Comparison of ENCODE assay signal across 22 cellular contexts in genomic region chr4:173699841-173700475, GRCh38.
"Had no signal": no experiment of that assay in that cellular context is flagged by ENCODE, and none has a peak within 500 bp of the region (broad histone marks: within the 10 kb centered on the region; RNA-seq: fewer than 3 reads in every experiment).

No MANE protein-coding gene starts in this region.

- H3K4me1 ChIP-seq: lower lobe of right lung, psoas muscle, tibial nerve, uterus had no signal

- H3K36me3 ChIP-seq: lower lobe of right lung, pancreas, right lobe of liver, tibial nerve, uterus had no signal

- DNase-seq: hippocampal formation; kidney glomerular epithelial cell; left cardiac atrium; lower lobe of right lung; mammary epithelial cell; mesenchymal stem cell; naive thymus-derived CD8-positive, alpha-beta T cell; nucleus accumbens; pancreas; psoas muscle; right lobe of liver; stimulated activated CD4-positive, alpha-beta T cell treated with anti-CD3 and anti-CD28 coated beads, Interleukin-1b, Interleukin-23, amount 100 ng/mL, for 48 hours; stimulated activated CD4-positive, alpha-beta T cell treated with anti-CD3 and anti-CD28 coated beads, Interleukin-2, amount 100 ng/mL, for 48 hours; stimulated activated CD4-positive, alpha-beta T cell treated with anti-CD3 and anti-CD28 coated beads, Interleukin-4, amount 100 ng/mL, for 4 hours; stimulated activated CD8-positive, alpha-beta memory T cell treated with anti-CD3 and anti-CD28 coated beads, Interleukin-4, amount 100 ng/mL, for 48 hours; stimulated activated naive CD4-positive, alpha-beta T cell treated with Interleukin-2 at 50 U/mL for 16 hours; stimulated activated naive CD8-positive, alpha-beta T cell treated with anti-CD3 and anti-CD28 coated beads, Interleukin-15, amount 100 ng/mL, for 72 hours; substantia nigra; uterus had no signal

- ATAC-seq: lower lobe of right lung; naive thymus-derived CD8-positive, alpha-beta T cell; pancreas; psoas muscle; stimulated activated memory B cell treated with anti-CD40 and anti-IgM and Interleukin-4, amounts not matched to agents 10 μg/mL and 1 μg/mL and 100 μg/mL, for 72 hours; stimulated activated naive CD8-positive, alpha-beta T cell treated with anti-CD3 and anti-CD28 coated beads, Interleukin-15, amount 100 ng/mL, for 72 hours had no signal

- H3K4me3 ChIP-seq: lower lobe of right lung, pancreas, psoas muscle, right lobe of liver, smooth muscle cell, tibial nerve, uterus had no signal

- H3K27me3 ChIP-seq: pancreas, right lobe of liver, tibial nerve, uterus had no signal

- H3K9me3 ChIP-seq: lower lobe of right lung, pancreas, psoas muscle, right lobe of liver, tibial nerve, uterus had no signal

- H3K27ac ChIP-seq: lower lobe of right lung, pancreas, psoas muscle, right lobe of liver, tibial nerve, uterus had no signal
